17 cellular contexts compared by ENCODE assay signal in the genomic region with DNA sequence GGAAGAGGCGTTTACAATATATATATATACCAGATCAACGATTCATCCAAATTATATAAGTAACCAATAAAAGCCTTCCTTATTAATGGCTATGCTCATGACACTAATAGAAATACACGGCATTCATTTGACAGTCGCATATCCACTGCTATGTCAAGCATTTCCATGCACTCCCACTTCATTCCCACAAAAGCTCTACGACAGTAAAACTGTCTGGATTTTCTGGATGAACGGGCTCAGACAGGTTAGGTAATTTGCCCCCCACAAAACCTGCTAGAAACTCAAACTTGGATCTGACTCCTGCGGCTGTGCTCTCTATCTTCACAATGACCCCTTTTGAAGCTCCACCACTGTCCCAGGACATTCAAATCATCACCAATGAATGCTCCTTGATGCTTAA. TPM values are rescaled to one million over a fixed set of nuclear protein-coding genes. Genes with fewer than 3 reads are reported as not detected.
DNase-seq lines count a peak whose midpoint lies in the region; TF ChIP-seq lines count a peak whose summit lies in the region.
"Had no signal": no experiment of that assay in that cellular context is flagged by ENCODE, and none has a peak within 500 bp of the region (broad histone marks: within the 10 kb centered on the region; RNA-seq: fewer than 3 reads in every experiment).

No MANE protein-coding gene starts in this region.

- peak overlapping the region in 3 of 5 donors; percentile 27 to 57 (median 48) for H3K27ac ChIP-seq in adrenal gland
- H3K27ac ChIP-seq in thyroid gland, result no peak overlapping the region
- H3K27ac ChIP-seq: BLaER1 had no signal

- intact Hi-C loops in adrenal gland (cut with DNase I), result no loop called here
- intact Hi-C loops in thyroid gland (cut with DNase I), result no loop called here

- no peaks in the 10 kb centered on the region for H3K27me3 ChIP-seq in adrenal gland
- H3K27me3 ChIP-seq in thyroid gland, result no peaks in the 10 kb centered on the region
- H3K27me3 ChIP-seq: BLaER1 had no signal

- TF ChIP-seq CTCF in adrenal gland (IDR thresholded peaks at IDR 0.05), result no peak
- TF ChIP-seq CTCF in nephron (IDR thresholded peaks at IDR 0.05; ENCODE audit: unreplicated experiment in 3 of 3), result no peak
- no peak for TF ChIP-seq CTCF in thyroid gland (IDR thresholded peaks at IDR 0.05)

- TF ChIP-seq POLR2A in adrenal gland (IDR thresholded peaks at IDR 0.05), result no peak
- TF ChIP-seq POLR2A in thyroid gland (IDR thresholded peaks at IDR 0.05), result no peak

- no peaks in the 10 kb centered on the region for H3K36me3 ChIP-seq in adrenal gland (replicated peaks in 1 of 2)
- H3K36me3 ChIP-seq in thyroid gland, result no peaks in the 10 kb centered on the region
- H3K36me3 ChIP-seq: HAP-1 had no signal

- 93 to 97% (median 95%) methylated on average over 7 of the region's 7 CpGs for WGBS in adrenal gland, 4 donors
- WGBS in thyroid gland, 2 donors, result 90 to 91% methylated on average over 7 of the region's 7 CpGs

- H3K27me3 Mint-ChIP-seq in nephron (ENCODE audit: low read depth), result no peaks in the 10 kb centered on the region
- H3K27me3 Mint-ChIP-seq: CD4-positive, alpha-beta memory T cell had no signal

- H3K27ac Mint-ChIP-seq in nephron, result peak overlapping the region; percentile 49 to 88 (median 83)
- H3K27ac Mint-ChIP-seq: CD14-positive monocyte had no signal

- peaks cover 4% of the 10 kb centered on the region for H3K4me1 Mint-ChIP-seq in nephron
- H3K4me1 Mint-ChIP-seq: CD14-positive monocyte had no signal

- DNase-seq in Caki2 (ENCODE audit: low read depth), result peak; percentile 27
- no peak for DNase-seq in adrenal gland
- peak; percentile 96 for DNase-seq in kidney glomerular epithelial cell (lab: John Stamatoyannopoulos, UW)
- DNase-seq in stimulated activated naive CD4-positive, alpha-beta T cell (lab: John Stamatoyannopoulos, UW), result no peak
- DNase-seq in globus pallidus (ENCODE audit: low spot score), result no peak
- DNase-seq in thyroid gland, result no peak
- no peak for DNase-seq in NCI-H2227 (lab: John Stamatoyannopoulos, UW; ENCODE audit: unreplicated experiment)
- DNase-seq: 8988T; Calu3; CD4-positive, alpha-beta memory T cell; DND-41; EL had no signal

- peaks cover 7% of the 10 kb centered on the region for H3K36me3 Mint-ChIP-seq in nephron (ENCODE audit: low read depth)

- no peak overlapping the region for H3K4me3 ChIP-seq in adrenal gland
- no peak overlapping the region for H3K4me3 ChIP-seq in thyroid gland (replicated peaks in 1 of 3)
- H3K4me3 ChIP-seq: BLaER1, GM12878, HAP-1 had no signal

- H3K4me1 ChIP-seq in adrenal gland (replicated peaks in 1 of 2) (peaks cover 17 to 39% of the 10 kb centered on the region in 2 donors), thyroid gland (no peaks in the 10 kb centered on the region)
- H3K4me1 ChIP-seq: BLaER1 had no signal

- H3K9me3 ChIP-seq in adrenal gland (replicated peaks in 1 of 3) (no peaks in the 10 kb centered on the region), thyroid gland (no peaks in the 10 kb centered on the region)
- H3K9me3 ChIP-seq: BLaER1, HAP-1 had no signal

- in situ Hi-C loops in Caki2 (cut with HindIII; ENCODE audit: low pct_unique_long_range_greater_than_20kb, low sequenced_read_pairs), result no loop called here

- H3K4me3 Mint-ChIP-seq in nephron, result no peak overlapping the region
- H3K4me3 Mint-ChIP-seq: CD14-positive monocyte; CD4-positive, alpha-beta memory T cell had no signal

- H3K9me3 Mint-ChIP-seq in nephron, result no peaks in the 10 kb centered on the region
- H3K9me3 Mint-ChIP-seq: CD14-positive monocyte; CD4-positive, alpha-beta memory T cell had no signal

RNA-seq across cellular contexts. Expression of gene DNAJC11, which starts 11.4 kb away (rescaled TPM):
- 34.8 and 36.9 TPM in 2 replicates for total RNA-seq in Caki2 (2014; rRNA removed; shearing (Covaris generic); ENCODE audit: low replicate concordance)
- total RNA-seq in adrenal gland (10 to 100 TPM; 29.2 to 82.0 (median 62.3) TPM), thyroid gland (10 to 100 TPM; 28.2 to 45.5 (median 35.9) TPM)
- polyA plus RNA-seq in adrenal gland, result 100 to 1,000 TPM in 1 of 3 donors, 10 to 100 TPM in 2; 52.3 to 125 (median 65.6) TPM

Comparison
In these comparisons a context has a peak if more than half of its experiments do, and no peak if none do; other contexts are left out.
1. DNase-seq: peak in Caki2 (single experiment) and kidney glomerular epithelial cell (single experiment); none in adrenal gland (0 of 7), stimulated activated naive CD4-positive, alpha-beta T cell (0 of 6), globus pallidus (single experiment), thyroid gland (0 of 2) and NCI-H2227 (single experiment).
2. H3K27ac ChIP-seq: peak in adrenal gland (3 of 5); none in thyroid gland (0 of 3).